ENCODE assay signal across 17 cellular contexts in genomic region chr21:17560377-17560776, GRCh38. TPM values are rescaled to one million over a fixed set of nuclear protein-coding genes. Genes with fewer than 3 reads are reported as not detected.
DNase-seq lines count a peak whose midpoint lies in the region; ATAC-seq, FAIRE-seq and TF ChIP-seq lines count a peak whose summit lies in the region.
"Had no signal": no experiment of that assay in that cellular context is flagged by ENCODE, and none has a peak within 500 bp of the region (broad histone marks: within the 10 kb centered on the region; RNA-seq: fewer than 3 reads in every experiment).

No MANE protein-coding gene starts in this region.

- intact Hi-C loops in endothelial cell of umbilical vein (cut with micrococcal nuclease): no loop called here

- H3K4me2 ChIP-seq in endothelial cell of umbilical vein (ENCODE audit: insufficient read depth, low read length): no peak overlapping the region

- dilution Hi-C loops in endothelial cell of umbilical vein (cut with MboI; ENCODE audit: extremely low pct_ligation_motif_present, low sequenced_read_pairs): no loop called here

- H2AFZ ChIP-seq in endothelial cell of umbilical vein (ENCODE audit: low read depth, low read length): no peak overlapping the region

- H3K79me2 ChIP-seq in endothelial cell of umbilical vein (ENCODE audit: control insufficient read depth, insufficient read depth, low read length): no peaks in the 10 kb centered on the region

- POLR2A ChIA-PET in endothelial cell of umbilical vein (lab: Charles Lee): no interaction called here
- POLR2A ChIA-PET in activated CD4-positive, alpha-beta T cell treated with anti-CD3 and anti-CD28 coated beads, Interleukin-2, amount 10 ng/mL, durations not matched to agents 7 days and 5 days (lab: Charles Lee): no interaction called here

- H4K20me1 ChIP-seq in endothelial cell of umbilical vein (replicated peaks; ENCODE audit: control insufficient read depth, extremely low read depth, insufficient read depth, low read length): no peaks in the 10 kb centered on the region

- H3K27ac Mint-ChIP-seq in progenitor cell of endocrine pancreas (peak overlapping the region; percentile 26), HFFc6 (no peak overlapping the region)
- H3K27ac Mint-ChIP-seq in activated CD4-positive, alpha-beta T cell treated with anti-CD3 and anti-CD28 coated beads, Interleukin-2, amount 10 ng/mL, durations not matched to agents 7 days and 5 days: no peak overlapping the region
- H3K27ac Mint-ChIP-seq: CD4-positive, alpha-beta T cell; H9 had no signal

- no peaks in the 10 kb centered on the region for H3K9me1 ChIP-seq in endothelial cell of umbilical vein (replicated peaks; ENCODE audit: control insufficient read depth, extremely low read depth, insufficient read depth, low read length)

- peak; percentile 12 for FAIRE-seq in endothelial cell of umbilical vein (lab: Jason Lieb, UNC)
- FAIRE-seq: A204.1, D721Med, G401.6, GM12891, GM19239, H1 had no signal

- no peaks in the 10 kb centered on the region for H3K4me1 ChIP-seq in endothelial cell of umbilical vein (ENCODE audit: control insufficient read depth, extremely low read depth, insufficient read depth, low read length)
- H3K4me1 ChIP-seq: Caco-2 had no signal

- DNase-seq in choroid plexus epithelial cell (ENCODE audit: low read depth) (peak; percentile 26), endothelial cell of umbilical vein (ENCODE audit: low read depth, low spot score) (peak; percentile 12), progenitor cell of endocrine pancreas (ENCODE audit: low spot score, unreplicated experiment) (no peak), omental fat pad (ENCODE audit: low spot score) (no peak), HFFc6 (no peak)
- no peak for DNase-seq in activated CD4-positive, alpha-beta T cell treated with anti-CD3 and anti-CD28 coated beads, Interleukin-2, amount 10 ng/mL, durations not matched to agents 7 days and 5 days
- DNase-seq: AML-193; Caco-2; CD4-positive, alpha-beta T cell; H9 had no signal

- ATAC-seq in omental fat pad (ENCODE audit: low FRiP score): no peak

- no peak for TF ChIP-seq CTCF in choroid plexus epithelial cell (conservative IDR thresholded peaks at IDR 0.05; ENCODE audit: low read depth, low read length)
- TF ChIP-seq CTCF in endothelial cell of umbilical vein (IDR thresholded peaks at IDR 0.05; ENCODE audit: extremely low read depth in 1 of 2, insufficient read depth in 1 of 2, low read depth in 1 of 2, low read length in 2 of 2): no peak
- no peak for TF ChIP-seq CTCF in progenitor cell of endocrine pancreas (IDR thresholded peaks at IDR 0.05; ENCODE audit: unreplicated experiment)
- TF ChIP-seq CTCF in omental fat pad (IDR thresholded peaks at IDR 0.05): no peak
- TF ChIP-seq CTCF in HFFc6 (IDR thresholded peaks at IDR 0.05): no peak

- BruUV-seq in endothelial cell of umbilical vein (replicated peaks; lab: Mats Ljungman, UMichigan): no TSS peak

- H3K36me3 ChIP-seq in endothelial cell of umbilical vein (ENCODE audit: control insufficient read depth in 2 of 2, extremely low read depth in 1 of 2, insufficient read depth in 2 of 2, low read length in 2 of 2): no peaks in the 10 kb centered on the region

- H3K9me3 ChIP-seq in endothelial cell of umbilical vein (replicated peaks; ENCODE audit: control insufficient read depth, insufficient read depth, low read length): no peaks in the 10 kb centered on the region
- H3K9me3 ChIP-seq: Caco-2 had no signal

- no peaks in the 10 kb centered on the region for H3K27me3 ChIP-seq in endothelial cell of umbilical vein (ENCODE audit: control insufficient read depth in 2 of 2, insufficient read depth in 2 of 2, low read length in 2 of 2)

- no peak overlapping the region for H3K9ac ChIP-seq in endothelial cell of umbilical vein (replicated peaks; ENCODE audit: extremely low read depth, insufficient read depth, low read length)

- no peaks in the 10 kb centered on the region for H3K9me3 Mint-ChIP-seq in progenitor cell of endocrine pancreas (ENCODE audit: low read depth)
- H3K9me3 Mint-ChIP-seq in activated CD4-positive, alpha-beta T cell treated with anti-CD3 and anti-CD28 coated beads, Interleukin-2, amount 10 ng/mL, durations not matched to agents 7 days and 5 days: no peaks in the 10 kb centered on the region
- no peaks in the 10 kb centered on the region for H3K9me3 Mint-ChIP-seq in HFFc6
- H3K9me3 Mint-ChIP-seq: CD4-positive, alpha-beta T cell; H9 had no signal

- H3K4me1 Mint-ChIP-seq in progenitor cell of endocrine pancreas (ENCODE audit: low read depth): peaks cover 5% of the 10 kb centered on the region
- H3K4me1 Mint-ChIP-seq in activated CD4-positive, alpha-beta T cell treated with anti-CD3 and anti-CD28 coated beads, Interleukin-2, amount 10 ng/mL, durations not matched to agents 7 days and 5 days: no peaks in the 10 kb centered on the region
- H3K4me1 Mint-ChIP-seq in HFFc6 (ENCODE audit: low read depth): no peaks in the 10 kb centered on the region
- H3K4me1 Mint-ChIP-seq: H9 had no signal

- no peak for TF ChIP-seq POLR2A in endothelial cell of umbilical vein (IDR thresholded peaks at IDR 0.05; ENCODE audit: low read depth, low read length)

- H3K4me3 ChIP-seq in choroid plexus epithelial cell (ENCODE audit: low read depth, low read length) (no peak overlapping the region), endothelial cell of umbilical vein (replicated peaks in 1 of 3; ENCODE audit: insufficient read depth in 1 of 3, low read depth in 1 of 3, low read length in 3 of 3) (no peak overlapping the region)

- CTCF ChIA-PET in endothelial cell of umbilical vein (lab: Charles Lee): interaction anchor here (0.8 to 6.8 kb wide), 3 partner anchors 11 to 174 kb away, joined by 3 to 47 read pairs (median 8); no protein-coding TSS in a partner anchor
- CTCF ChIA-PET in activated CD4-positive, alpha-beta T cell treated with anti-CD3 and anti-CD28 coated beads, Interleukin-2, amount 10 ng/mL, durations not matched to agents 7 days and 5 days (lab: Charles Lee): no interaction called here

- H3K27ac ChIP-seq in endothelial cell of umbilical vein (ENCODE audit: insufficient read depth, low read depth, low read length): no peak overlapping the region
- H3K27ac ChIP-seq: C4-2B had no signal

- H3K36me3 Mint-ChIP-seq in progenitor cell of endocrine pancreas (ENCODE audit: insufficient read depth): peaks cover 33% of the 10 kb centered on the region
- no peaks in the 10 kb centered on the region for H3K36me3 Mint-ChIP-seq in activated CD4-positive, alpha-beta T cell treated with anti-CD3 and anti-CD28 coated beads, Interleukin-2, amount 10 ng/mL, durations not matched to agents 7 days and 5 days (ENCODE audit: low read depth)
- no peaks in the 10 kb centered on the region for H3K36me3 Mint-ChIP-seq in HFFc6 (ENCODE audit: low read depth)

- no peak overlapping the region for H3K4me3 Mint-ChIP-seq in progenitor cell of endocrine pancreas (ENCODE audit: low read depth)
- no peak overlapping the region for H3K4me3 Mint-ChIP-seq in activated CD4-positive, alpha-beta T cell treated with anti-CD3 and anti-CD28 coated beads, Interleukin-2, amount 10 ng/mL, durations not matched to agents 7 days and 5 days
- no peak overlapping the region for H3K4me3 Mint-ChIP-seq in HFFc6
- H3K4me3 Mint-ChIP-seq: CD4-positive, alpha-beta T cell; H9 had no signal

- H3K27me3 Mint-ChIP-seq in progenitor cell of endocrine pancreas (no peaks in the 10 kb centered on the region), HFFc6 (ENCODE audit: insufficient read depth) (no peaks in the 10 kb centered on the region; the same call in 1 of the 2 replicates)
- no peaks in the 10 kb centered on the region for H3K27me3 Mint-ChIP-seq in activated CD4-positive, alpha-beta T cell treated with anti-CD3 and anti-CD28 coated beads, Interleukin-2, amount 10 ng/mL, durations not matched to agents 7 days and 5 days
- H3K27me3 Mint-ChIP-seq: CD4-positive, alpha-beta T cell had no signal

TF ChIP-seq in endothelial cell of umbilical vein, 7 proteins besides CTCF, POLR2A, EP300 and RAD21 (continues in another document):
- no peak for TF ChIP-seq MYC (IDR thresholded peaks at IDR 0.05; ENCODE audit: low read depth, low read length)
- TF ChIP-seq, protein P1, sequence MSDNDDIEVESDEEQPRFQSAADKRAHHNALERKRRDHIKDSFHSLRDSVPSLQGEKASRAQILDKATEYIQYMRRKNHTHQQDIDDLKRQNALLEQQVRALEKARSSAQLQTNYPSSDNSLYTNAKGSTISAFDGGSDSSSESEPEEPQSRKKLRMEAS (IDR thresholded peaks at IDR 0.05; ENCODE audit: insufficient read depth, insufficient read length): no peak

RNA-seq across cellular contexts. Expression of gene CXADR, which starts 47.5 kb away (rescaled TPM):
- total RNA-seq in endothelial cell of umbilical vein (10.7 and 12.2 TPM in 2 replicates), progenitor cell of endocrine pancreas (58.1 and 65.9 TPM in 2 replicates), omental fat pad (10 to 100 TPM in 3 of 4 donors, under 1 TPM in 1; 0.63 to 61.8 (median 19.5) TPM)
- polyA plus RNA-seq in endothelial cell of umbilical vein: 2.2 and 3.2 TPM in 2 replicates
- polyA plus RNA-seq in endothelial cell of umbilical vein (2011; cell fraction: cytosol; rRNA removed): 1.8 and 2.4 TPM in 2 replicates
- 1.4 and 1.7 TPM in 2 replicates for polyA plus RNA-seq in endothelial cell of umbilical vein (2011; cell fraction: nucleus; rRNA removed)
- polyA plus RNA-seq in endothelial cell of umbilical vein (2012): 6.4 and 10.0 TPM in 2 replicates
- 4.5 and 8.7 TPM in 2 replicates for polyA minus RNA-seq in endothelial cell of umbilical vein
- polyA minus RNA-seq in endothelial cell of umbilical vein (2011; cell fraction: cytosol; rRNA and poly(A)+ RNA removed): 27.5 TPM
- polyA minus RNA-seq in endothelial cell of umbilical vein (2011; cell fraction: nucleus; rRNA and poly(A)+ RNA removed): 5.5 and 6.2 TPM in 2 replicates
- under 1 TPM; 0.32 to 0.40 TPM for total RNA-seq in activated CD4-positive, alpha-beta T cell treated with anti-CD3 and anti-CD28 coated beads, Interleukin-2, amount 10 ng/mL, durations not matched to agents 7 days and 5 days
- total RNA-seq in HFFc6 (2021; fragmentation: NEBNext Ultra II Directional; extraction: Animal tissue kit (Norgen Biotek cat#: 25700)): under 1 TPM in 4 of 6 experiments, not detected in 2; 0.05 to 0.28 (median 0.09) TPM

RNA-seq across cellular contexts. Expression of gene BTG3, which starts 52.3 kb away (rescaled TPM):
- total RNA-seq in endothelial cell of umbilical vein: 35.5 and 37.2 TPM in 2 replicates
- polyA plus RNA-seq in endothelial cell of umbilical vein: 15.9 and 18.1 TPM in 2 replicates
- polyA plus RNA-seq in endothelial cell of umbilical vein (2011; cell fraction: cytosol; rRNA removed): 29.3 and 30.5 TPM in 2 replicates
- 43.3 and 49.2 TPM in 2 replicates for polyA plus RNA-seq in endothelial cell of umbilical vein (2011; cell fraction: nucleus; rRNA removed)
- polyA plus RNA-seq in endothelial cell of umbilical vein (2012): 36.0 and 38.6 TPM in 2 replicates
- 8.0 and 9.4 TPM in 2 replicates for polyA minus RNA-seq in endothelial cell of umbilical vein
- 17.9 TPM for polyA minus RNA-seq in endothelial cell of umbilical vein (2011; cell fraction: cytosol; rRNA and poly(A)+ RNA removed)
- polyA minus RNA-seq in endothelial cell of umbilical vein (2011; cell fraction: nucleus; rRNA and poly(A)+ RNA removed): 34.7 and 37.9 TPM in 2 replicates
- 29.0 and 29.8 TPM in 2 replicates for total RNA-seq in progenitor cell of endocrine pancreas
- 10 to 100 TPM; 39.4 to 60.9 (median 43.6) TPM for total RNA-seq in omental fat pad
- total RNA-seq in activated CD4-positive, alpha-beta T cell treated with anti-CD3 and anti-CD28 coated beads, Interleukin-2, amount 10 ng/mL, durations not matched to agents 7 days and 5 days: 10 to 100 TPM; 41.2 to 44.1 TPM
- total RNA-seq in HFFc6 (2021; fragmentation: NEBNext Ultra II Directional; extraction: Animal tissue kit (Norgen Biotek cat#: 25700)): 10 to 100 TPM; 22.3 to 37.4 (median 35.1) TPM

Comparison
In these comparisons a context has a peak if more than half of its experiments do, and no peak if none do; other contexts are left out.
1. DNase-seq: peak in choroid plexus epithelial cell (single experiment) and endothelial cell of umbilical vein (single experiment); none in progenitor cell of endocrine pancreas (single experiment), omental fat pad (single experiment), activated CD4-positive, alpha-beta T cell treated with anti-CD3 and anti-CD28 coated beads, Interleukin-2, amount 10 ng/mL, durations not matched to agents 7 days and 5 days (single experiment) and HFFc6 (single experiment).